ENCODE assay signal across 8 cellular contexts in genomic region chr19:49142866-49143335, GRCh38. TPM values are rescaled to one million over a fixed set of nuclear protein-coding genes. Genes with fewer than 3 reads are reported as not detected.
DNase-seq lines count a peak whose midpoint lies in the region; ATAC-seq, FAIRE-seq and TF ChIP-seq lines count a peak whose summit lies in the region.

No MANE protein-coding gene starts in this region.

- no peaks in the 10 kb centered on the region for H3K36me3 Mint-ChIP-seq in T-helper 1 cell treated with Interleukin-12 subunit alpha and Interleukin-12 subunit beta and Interleukin-4 antibody, amounts not matched to agents 30 μg/mL and 1 μg/mL, for 36 hours (ENCODE audit: low read depth)

- no peak overlapping the region for H3K27ac ChIP-seq in mammary epithelial cell (ENCODE audit: insufficient read depth, low read depth, low read length)
- no peak overlapping the region for H3K27ac ChIP-seq in iPS-18a (ENCODE audit: low read length)
- peak overlapping the region in 1 of 4 donors; percentile 50 for H3K27ac ChIP-seq in sigmoid colon

- peak overlapping the region; percentile 82 for H3K4me3 Mint-ChIP-seq in T-helper 1 cell treated with Interleukin-12 subunit alpha and Interleukin-12 subunit beta and Interleukin-4 antibody, amounts not matched to agents 30 μg/mL and 1 μg/mL, for 36 hours

- no peak for TF ChIP-seq EP300 in sigmoid colon (IDR thresholded peaks at IDR 0.05)

- H4K20me1 ChIP-seq in mammary epithelial cell (ENCODE audit: insufficient read depth, low read length), result no peaks in the 10 kb centered on the region

- in situ Hi-C loops in mammary epithelial cell (cut with MboI; ENCODE audit: low sequenced_read_pairs in 2 of 2), result no loop called here

- CTCF ChIA-PET in mammary epithelial cell (lab: Charles Lee; ENCODE audit: low non-redundant PET), result no interaction called here

- H2AFZ ChIP-seq in mammary epithelial cell (ENCODE audit: low read depth, low read length), result peak overlapping the region; percentile 95

- no peaks in the 10 kb centered on the region for H3K79me2 ChIP-seq in mammary epithelial cell (ENCODE audit: insufficient read depth, low read length)

- 8% methylated on average over 19 of the region's 21 CpGs for WGBS in mammary epithelial cell (ENCODE audit: low coverage, missing lambda C conversion rate)
- 1 to 4% methylated on average over 21 of the region's 21 CpGs for WGBS in sigmoid colon, 2 donors

- no TSS peak for BruUV-seq in mammary epithelial cell (replicated peaks; lab: Mats Ljungman, UMichigan)

- peak overlapping the region; percentile 42 for H3K27ac Mint-ChIP-seq in T-helper 1 cell treated with Interleukin-12 subunit alpha and Interleukin-12 subunit beta and Interleukin-4 antibody, amounts not matched to agents 30 μg/mL and 1 μg/mL, for 36 hours

- TF ChIP-seq CTCF in mammary epithelial cell (conservative IDR thresholded peaks at IDR 0.05 in 1 of 2, IDR thresholded peaks at IDR 0.05 in 1 of 2; ENCODE audit: extremely low read depth in 1 of 2, insufficient read depth in 1 of 2, low read depth in 1 of 2, low read length in 2 of 2), result no peak
- no peak for TF ChIP-seq CTCF in sigmoid colon (IDR thresholded peaks at IDR 0.05)

- H3K4me1 ChIP-seq in mammary epithelial cell (ENCODE audit: insufficient read depth, low read length) (no peaks in the 10 kb centered on the region), iPS-18a (ENCODE audit: control insufficient read depth, low read depth, low read length) (no peaks in the 10 kb centered on the region), sigmoid colon (peaks cover 0 to 25% (median 17%) of the 10 kb centered on the region in 4 donors)

- no peaks in the 10 kb centered on the region for H3K36me3 ChIP-seq in mammary epithelial cell (ENCODE audit: insufficient read depth, low read length)
- H3K36me3 ChIP-seq in iPS-18a (ENCODE audit: control insufficient read depth, low read depth, low read length), result no peaks in the 10 kb centered on the region
- H3K36me3 ChIP-seq in sigmoid colon, result no peaks in the 10 kb centered on the region

- peak overlapping the region; percentile 46 to 77 (median 53) for H3K4me3 ChIP-seq in mammary epithelial cell (replicated peaks in 1 of 3; ENCODE audit: insufficient read depth in 1 of 3, low read depth in 2 of 3, low read length in 3 of 3)
- peak overlapping the region; percentile 65 for H3K4me3 ChIP-seq in iPS-18a (ENCODE audit: low read length)
- H3K4me3 ChIP-seq in sigmoid colon, result peak overlapping the region; percentile 27 to 55 (median 46)

- ATAC-seq in HG03039 (IDR thresholded peaks at IDR 0.05; ENCODE audit: unreplicated experiment) (no peak), GM18867 (IDR thresholded peaks at IDR 0.05; ENCODE audit: unreplicated experiment) (no peak)

- peak overlapping the region; percentile 91 for H3K4me2 ChIP-seq in mammary epithelial cell (ENCODE audit: insufficient read depth, low read depth, low read length)

- dilution Hi-C loops in mammary epithelial cell (cut with HindIII; ENCODE audit: low sequenced_read_pairs), result loop anchor here (5.0 kb wide), 1 partner anchor 49 kb away; no protein-coding TSS in a partner anchor

- peaks cover 20% of the 10 kb centered on the region for H3K27me3 Mint-ChIP-seq in T-helper 1 cell treated with Interleukin-12 subunit alpha and Interleukin-12 subunit beta and Interleukin-4 antibody, amounts not matched to agents 30 μg/mL and 1 μg/mL, for 36 hours (ENCODE audit: low read depth)

- DNase-seq in HS-27A (ENCODE audit: low read depth), result peak; percentile 65
- peak; percentile 76 for DNase-seq in mammary epithelial cell
- peak; percentile 95 for DNase-seq in sigmoid colon

- H3K9me3 ChIP-seq in mammary epithelial cell (replicated peaks; ENCODE audit: insufficient read depth, low read length) (no peaks in the 10 kb centered on the region), iPS-18a (ENCODE audit: control insufficient read depth, low read depth, low read length) (no peaks in the 10 kb centered on the region), sigmoid colon (no peaks in the 10 kb centered on the region)

- peak; percentile 93 for FAIRE-seq in G401.6 (lab: Jason Lieb, UNC)

- peaks cover 19% of the 10 kb centered on the region for H3K4me1 Mint-ChIP-seq in T-helper 1 cell treated with Interleukin-12 subunit alpha and Interleukin-12 subunit beta and Interleukin-4 antibody, amounts not matched to agents 30 μg/mL and 1 μg/mL, for 36 hours (ENCODE audit: low read depth)

- no peak for TF ChIP-seq POLR2A in sigmoid colon (IDR thresholded peaks at IDR 0.05)

- H3K27me3 ChIP-seq in mammary epithelial cell (ENCODE audit: insufficient read depth, low read length), result no peaks in the 10 kb centered on the region
- H3K27me3 ChIP-seq in iPS-18a (ENCODE audit: control insufficient read depth, insufficient read depth, low read length), result no peaks in the 10 kb centered on the region
- H3K27me3 ChIP-seq in sigmoid colon, result no peaks in the 10 kb centered on the region

- H3K9me3 Mint-ChIP-seq in T-helper 1 cell treated with Interleukin-12 subunit alpha and Interleukin-12 subunit beta and Interleukin-4 antibody, amounts not matched to agents 30 μg/mL and 1 μg/mL, for 36 hours, result no peaks in the 10 kb centered on the region

- intact Hi-C loops in mammary epithelial cell (cut with micrococcal nuclease) (no loop called here), sigmoid colon (cut with DNase I) (loop anchor here (2.0 kb wide), 1 partner anchor 28 kb away; the partner anchor contains the start of gene LIN7B)

- H3K9ac ChIP-seq in mammary epithelial cell (ENCODE audit: insufficient read depth, low read length) (no peak overlapping the region), iPS-18a (ENCODE audit: low read length) (no peak overlapping the region)

RNA-seq across cellular contexts. Expression of gene HRC, which starts 12.3 kb away (rescaled TPM):
- not detected for total RNA-seq in mammary epithelial cell
- polyA plus RNA-seq in mammary epithelial cell, result not detected
- not detected for polyA minus RNA-seq in mammary epithelial cell
- 1 to 10 TPM in 1 of 4 donors, under 1 TPM in 3; 0.16 to 1.1 (median 0.69) TPM for total RNA-seq in sigmoid colon
- 1 to 10 TPM in 2 of 3 donors, under 1 TPM in 1; 0.46 to 6.6 (median 1.7) TPM for polyA plus RNA-seq in sigmoid colon

RNA-seq across cellular contexts. Expression of gene TRPM4, which starts 14.7 kb away (rescaled TPM):
- total RNA-seq in mammary epithelial cell (10 to 100 TPM; 32.7 to 61.8 TPM), sigmoid colon (10 to 100 TPM in 3 of 4 donors, 1 to 10 TPM in 1; 7.9 to 18.0 (median 12.5) TPM)
- polyA plus RNA-seq in mammary epithelial cell (12.6 TPM), sigmoid colon (100 to 1,000 TPM in 1 of 3 donors, 10 to 100 TPM in 2; 40.5 to 166 (median 40.8) TPM)
- 32.3 TPM for polyA minus RNA-seq in mammary epithelial cell

RNA-seq across cellular contexts. Expression of gene PPFIA3, which starts 23.6 kb away (rescaled TPM):
- 1 to 10 TPM; 1.0 to 5.4 TPM for total RNA-seq in mammary epithelial cell
- polyA plus RNA-seq in mammary epithelial cell, result 2.4 TPM
- polyA minus RNA-seq in mammary epithelial cell, result not detected
- 1 to 10 TPM; 2.0 to 3.9 (median 3.1) TPM for total RNA-seq in sigmoid colon
- 10 to 100 TPM; 18.6 to 35.3 (median 21.3) TPM for polyA plus RNA-seq in sigmoid colon

RNA-seq across cellular contexts. Expression of gene C19orf73, which starts 24.0 kb away (rescaled TPM):
- total RNA-seq in mammary epithelial cell (1 to 10 TPM in 1 of 2 donors, under 1 TPM in 1; 0.67 to 2.0 TPM), sigmoid colon (1 to 10 TPM in 3 of 4 donors, not detected in 1; 1.6 to 2.1 (median 1.8) TPM)
- polyA plus RNA-seq in mammary epithelial cell (0.84 TPM), sigmoid colon (1 to 10 TPM; 2.4 to 5.1 (median 3.3) TPM)
- not detected for polyA minus RNA-seq in mammary epithelial cell

RNA-seq across cellular contexts. Expression of gene LIN7B, which starts 28.7 kb away (rescaled TPM):
- total RNA-seq in mammary epithelial cell (1 to 10 TPM; 3.6 to 3.8 TPM), sigmoid colon (10 to 100 TPM; 17.4 to 28.8 (median 26.7) TPM)
- polyA plus RNA-seq in mammary epithelial cell (1.5 TPM), sigmoid colon (10 to 100 TPM in 2 of 3 donors, 1 to 10 TPM in 1; 9.9 to 12.0 (median 12.0) TPM)
- polyA minus RNA-seq in mammary epithelial cell, result not detected
